Comparison of ENCODE assay signal across 30 cellular contexts in genomic region chr22:44971651-44972362, GRCh38. TPM values are rescaled to one million over a fixed set of nuclear protein-coding genes. Genes with fewer than 3 reads are reported as not detected.
DNase-seq lines count a peak whose midpoint lies in the region; ATAC-seq, FAIRE-seq and TF ChIP-seq lines count a peak whose summit lies in the region.
"Had no signal": no experiment of that assay in that cellular context is flagged by ENCODE, and none has a peak within 500 bp of the region (broad histone marks: within the 10 kb centered on the region; RNA-seq: fewer than 3 reads in every experiment).

No MANE protein-coding gene starts in this region.

- no peak for TF ChIP-seq POLR2A in H1 (IDR thresholded peaks at IDR 0.05; ENCODE audit: control extremely low read depth in 1 of 2, low read depth in 2 of 2, low read length in 2 of 2)

- peak overlapping the region; percentile 12 to 35 for H3K4me3 Mint-ChIP-seq in activated T-cell treated with anti-CD3 and anti-CD28 coated beads, Interleukin-2, amount 50 U/mL, for 72 hours
- H3K4me3 Mint-ChIP-seq in T-helper 17 cell, result peak overlapping the region; percentile 45
- H3K4me3 Mint-ChIP-seq: CD14-positive monocyte, naive B cell had no signal

- peak; percentile 30 to 52 for ATAC-seq in activated T-cell treated with anti-CD3 and anti-CD28 coated beads, Interleukin-2, amount 50 U/mL, for 72 hours (replicated peaks in 1 of 2)
- ATAC-seq in T-helper 17 cell (no peak), GM21717 (IDR thresholded peaks at IDR 0.05; ENCODE audit: unreplicated experiment) (no peak), GM21786 (IDR thresholded peaks at IDR 0.05; ENCODE audit: unreplicated experiment) (no peak)
- ATAC-seq: gastrocnemius medialis, left lung, Panc1 had no signal

- peaks cover 39 to 49% of the 10 kb centered on the region in 2 experiments for H4K20me1 ChIP-seq in H1 (replicated peaks in 1 of 2; ENCODE audit: control insufficient read depth in 1 of 2, insufficient read depth in 2 of 2, low read length in 2 of 2)

- H2BK20ac ChIP-seq in H1 (ENCODE audit: low read length), result no peak overlapping the region

- H3K4me1 ChIP-seq in H1 (replicated peaks in 1 of 4; ENCODE audit: control insufficient read depth in 3 of 4, insufficient read depth in 4 of 4, low read length in 3 of 4) (peaks cover 0 to 26% (median 9%) of the 10 kb centered on the region in 4 experiments; a peak in 6 of 7 replicates), trophoblast cell (ENCODE audit: control insufficient read depth in 1 of 2, insufficient read depth in 2 of 2, low read length in 2 of 2) (peaks cover 2 to 4% of the 10 kb centered on the region in 2 experiments)
- H3K4me1 ChIP-seq: gastrocnemius medialis, left lung, SJSA1 had no signal

- H2BK5ac ChIP-seq in H1 (ENCODE audit: low read depth, low read length) (peak overlapping the region; percentile 3; the same call in 1 of the 2 replicates), trophoblast cell (ENCODE audit: low read depth, low read length, poor library complexity) (no peak overlapping the region)

- peaks cover 0 to 52% of the 10 kb centered on the region in 2 experiments; a peak in 2 of 4 replicates for H3K79me2 ChIP-seq in H1 (ENCODE audit: control insufficient read depth in 1 of 2, insufficient read depth in 2 of 2, low read length in 2 of 2)
- no peaks in the 10 kb centered on the region for H3K79me2 ChIP-seq in trophoblast cell (ENCODE audit: control insufficient read depth, insufficient read depth, low read length, poor library complexity)

- H2BK120ac ChIP-seq in H1 (replicated peaks; ENCODE audit: low read depth, low read length), result no peak overlapping the region
- no peak overlapping the region for H2BK120ac ChIP-seq in trophoblast cell (ENCODE audit: insufficient read depth, low read length, poor library complexity)

- no peaks in the 10 kb centered on the region for H3K4me1 Mint-ChIP-seq in activated T-cell treated with anti-CD3 and anti-CD28 coated beads, Interleukin-2, amount 50 U/mL, for 72 hours (ENCODE audit: low read depth)
- H3K4me1 Mint-ChIP-seq in T-helper 17 cell, result no peaks in the 10 kb centered on the region
- H3K4me1 Mint-ChIP-seq: CD14-positive monocyte had no signal

- no peak overlapping the region for H3K23ac ChIP-seq in H1 (ENCODE audit: insufficient read length)
- no peak overlapping the region for H3K23ac ChIP-seq in trophoblast cell (ENCODE audit: low read length)

- H3K56ac ChIP-seq in H1 (replicated peaks; ENCODE audit: insufficient read length, low read depth, low read length), result no peak overlapping the region

- POLR2A ChIA-PET in H1 (lab: Charles Lee; ENCODE audit: partially characterized antibody), result interaction anchor here (0.9 to 17.9 kb wide), 11 partner anchors 8 to 119 kb away, joined by 3 to 224 read pairs (median 4); partner anchors contain the start of gene PHF21B

- H3K27ac Mint-ChIP-seq in activated T-cell treated with anti-CD3 and anti-CD28 coated beads, Interleukin-2, amount 50 U/mL, for 72 hours, result no peak overlapping the region
- H3K27ac Mint-ChIP-seq in T-helper 17 cell, result no peak overlapping the region
- H3K27ac Mint-ChIP-seq: effector memory CD8-positive, alpha-beta T cell; naive B cell had no signal

- H3K14ac ChIP-seq in H1 (ENCODE audit: insufficient read length) (no peak overlapping the region), trophoblast cell (ENCODE audit: low read length) (no peak overlapping the region)

- H3K36me3 ChIP-seq in H1 (ENCODE audit: control insufficient read depth in 2 of 4, insufficient read depth in 4 of 4, low read length in 3 of 4) (peaks cover 0 to 14% (median 5%) of the 10 kb centered on the region in 4 experiments; a peak in 4 of 8 replicates), trophoblast cell (ENCODE audit: control insufficient read depth in 1 of 2, insufficient read depth in 2 of 2, low read length in 2 of 2) (no peaks in the 10 kb centered on the region)
- H3K36me3 ChIP-seq: cardiac muscle cell, gastrocnemius medialis, left lung, ovary, SJSA1 had no signal

- H3K9me3 ChIP-seq in T-helper 17 cell (ENCODE audit: control insufficient read depth, low read length, poor library complexity, severe bottlenecking), result no peaks in the 10 kb centered on the region
- H3K9me3 ChIP-seq in H1 (ENCODE audit: insufficient read depth in 2 of 2, low read depth in 1 of 2, low read length in 1 of 2), result no peaks in the 10 kb centered on the region
- no peaks in the 10 kb centered on the region for H3K9me3 ChIP-seq in trophoblast cell (ENCODE audit: insufficient read depth, low read depth, low read length)
- H3K9me3 ChIP-seq: gastrocnemius medialis, left lung, ovary had no signal

- H2AFZ ChIP-seq in H1 (ENCODE audit: low read length) (no peak overlapping the region), trophoblast cell (ENCODE audit: insufficient read depth, low read length, poor library complexity) (no peak overlapping the region)

- FAIRE-seq in H1 (lab: Jason Lieb, UNC), result no peak

- H2BK15ac ChIP-seq in H1 (ENCODE audit: low read length), result no peak overlapping the region

- TF ChIP-seq EP300 in H1 (IDR thresholded peaks at IDR 0.05; ENCODE audit: borderline replicate concordance in 1 of 2, low read depth in 2 of 2, low read length in 2 of 2), result no peak

- no peak overlapping the region for H2AK5ac ChIP-seq in H1 (ENCODE audit: low read depth, low read length)
- H2AK5ac ChIP-seq in trophoblast cell (ENCODE audit: low read length), result no peak overlapping the region

- CTCF ChIA-PET in H1 (lab: Charles Lee; ENCODE audit: partially characterized antibody), result interaction anchor here (0.7 to 2.1 kb wide), 3 partner anchors 14 to 124 kb away, joined by 3 to 12 read pairs (median 4); no protein-coding TSS in a partner anchor

- no peaks in the 10 kb centered on the region for H3K9me3 Mint-ChIP-seq in activated T-cell treated with anti-CD3 and anti-CD28 coated beads, Interleukin-2, amount 50 U/mL, for 72 hours
- H3K9me3 Mint-ChIP-seq: CD14-positive monocyte; effector memory CD8-positive, alpha-beta T cell had no signal

- no peaks in the 10 kb centered on the region; a peak in 1 of 7 replicates for H3K27me3 ChIP-seq in H1 (replicated peaks in 1 of 4; ENCODE audit: control insufficient read depth in 3 of 4, extremely low read depth in 1 of 4, insufficient read depth in 3 of 4, low read length in 3 of 4)
- no peaks in the 10 kb centered on the region for H3K27me3 ChIP-seq in trophoblast cell (ENCODE audit: insufficient read depth, low read length)
- H3K27me3 ChIP-seq: cardiac muscle cell, ovary had no signal

- H4K12ac ChIP-seq in trophoblast cell (ENCODE audit: low read depth, low read length), result no peak overlapping the region

- H3K27ac ChIP-seq in H1 (ENCODE audit: low read depth, low read length) (no peak overlapping the region), trophoblast cell (ENCODE audit: low read depth, low read length) (no peak overlapping the region)
- H3K27ac ChIP-seq: cardiac muscle cell, coronary artery, gastrocnemius medialis, left lung, ovary, SJSA1 had no signal

- peaks cover 20% of the 10 kb centered on the region for H3K79me1 ChIP-seq in H1 (ENCODE audit: low read depth, low read length)
- no peaks in the 10 kb centered on the region for H3K79me1 ChIP-seq in trophoblast cell (ENCODE audit: low read length)

- H3K4me2 ChIP-seq in H1 (ENCODE audit: insufficient read depth in 1 of 2, low read depth in 2 of 2, low read length in 2 of 2), result no peak overlapping the region
- H3K4me2 ChIP-seq in trophoblast cell (ENCODE audit: low read length), result no peak overlapping the region
- H3K4me2 ChIP-seq: smooth muscle cell had no signal

- peaks cover 14% of the 10 kb centered on the region for H3K27me3 Mint-ChIP-seq in activated T-cell treated with anti-CD3 and anti-CD28 coated beads, Interleukin-2, amount 50 U/mL, for 72 hours (ENCODE audit: low read depth)
- peaks cover 35% of the 10 kb centered on the region for H3K27me3 Mint-ChIP-seq in T-helper 17 cell

- H4K8ac ChIP-seq in H1 (ENCODE audit: extremely low read depth, insufficient read depth, low read length) (no peak overlapping the region), trophoblast cell (ENCODE audit: low read depth, low read length) (no peak overlapping the region)

- no peak overlapping the region for H2BK12ac ChIP-seq in H1 (ENCODE audit: low read depth, low read length)
- no peak overlapping the region for H2BK12ac ChIP-seq in trophoblast cell (ENCODE audit: low read length)

- WGBS in H1 (ENCODE audit: extremely low coverage in 1 of 2, insufficient coverage in 1 of 2, insufficient read length in 1 of 2, insufficient replicate concordance in 2 of 2, low coverage in 1 of 2, low lambda C conversion rate in 2 of 2, missing lambda C conversion rate in 1 of 2), 2 experiments, result 88% methylated on average over 11 of the region's 11 CpGs; no CpG with 5 or more reads in 1 of the 2 experiments
- WGBS in trophoblast cell (ENCODE audit: extremely low coverage, insufficient coverage, insufficient read length), result no CpG with 5 or more reads among the region's 11 CpGs

- H3K9ac ChIP-seq in H1 (replicated peaks in 1 of 4; ENCODE audit: extremely low read depth in 1 of 4, low read depth in 3 of 4, low read length in 3 of 4) (no peak overlapping the region; a peak in 1 of 7 replicates), trophoblast cell (ENCODE audit: low read length) (no peak overlapping the region)

- TF ChIP-seq CTCF in H1 (IDR thresholded peaks at IDR 0.05; ENCODE audit: control extremely low read depth in 1 of 3, insufficient read depth in 1 of 3, low read depth in 1 of 3, low read length in 3 of 3), result no peak

- H3K4ac ChIP-seq in H1 (replicated peaks; ENCODE audit: insufficient read length, low read depth, low read length), result no peak overlapping the region
- H3K4ac ChIP-seq in trophoblast cell (ENCODE audit: low read depth, low read length), result no peak overlapping the region

- H3K36me3 Mint-ChIP-seq in activated T-cell treated with anti-CD3 and anti-CD28 coated beads, Interleukin-2, amount 50 U/mL, for 72 hours (ENCODE audit: insufficient read depth in 2 of 2), result no peaks in the 10 kb centered on the region
- H3K36me3 Mint-ChIP-seq in T-helper 17 cell (ENCODE audit: low read depth), result no peaks in the 10 kb centered on the region
- H3K36me3 Mint-ChIP-seq: CD14-positive monocyte, naive B cell had no signal

- no peak overlapping the region for H4K91ac ChIP-seq in H1 (replicated peaks; ENCODE audit: insufficient read length, low read length)
- H4K91ac ChIP-seq in trophoblast cell (ENCODE audit: low read depth, low read length), result no peak overlapping the region

- H3K4me3 ChIP-seq in H1 (ENCODE audit: extremely low read depth in 1 of 4, insufficient read depth in 2 of 4, low read depth in 3 of 4, low read length in 4 of 4) (no peak overlapping the region), trophoblast cell (ENCODE audit: low read depth, low read length) (no peak overlapping the region)
- H3K4me3 ChIP-seq: cardiac muscle cell, coronary artery, gastrocnemius medialis, left lung, ovary, SJSA1, smooth muscle cell had no signal

- H3K18ac ChIP-seq in H1 (ENCODE audit: extremely low read depth, low read length) (no peak overlapping the region), trophoblast cell (ENCODE audit: low read length) (no peak overlapping the region)

- H4K5ac ChIP-seq in H1 (ENCODE audit: insufficient read length, low read depth, low read length), result no peak overlapping the region

- no peaks in the 10 kb centered on the region for H3K23me2 ChIP-seq in H1 (ENCODE audit: low read depth, low read length)

- no peak for DNase-seq in activated T-cell treated with anti-CD3 and anti-CD28 coated beads, Interleukin-2, amount 50 U/mL, for 72 hours
- no peak for DNase-seq in activated T-cell treated with anti-CD3 and anti-CD28 coated beads, Interleukin-2, amount 50 U/mL, for 48 hours
- DNase-seq in T-helper 17 cell (no peak), H1 (ENCODE audit: low read depth in 1 of 2, low spot score in 2 of 2) (no peak), trophoblast cell (peak; percentile 84 to 86), SIG-M5 (lab: John Stamatoyannopoulos, UW) (no peak)
- DNase-seq: amniotic stem cell; effector memory CD8-positive, alpha-beta T cell; EL; gastrocnemius medialis; left lung; naive B cell; NCI-H1048; NCI-H187; NCI-H2171 treated with DMSO at 0.1 percent for 48 hours; NCI-H524 treated with DMSO at 0.1 percent for 48 hours; NK-92 treated with Interleukin-12 subunit alpha and Interleukin-12 subunit beta, amount 100 ng/mL, for 24 hours; ovary; retina; stimulated activated naive CD4-positive, alpha-beta T cell had no signal

- TF ChIP-seq RAD21 in H1 (IDR thresholded peaks at IDR 0.05 in 1 of 2, conservative IDR thresholded peaks at IDR 0.05 in 1 of 2; ENCODE audit: low read depth in 2 of 2, low read length in 2 of 2), result no peak

RNA-seq across cellular contexts. Expression of gene PHF21B, which starts 38.0 kb away (rescaled TPM):
- total RNA-seq in activated T-cell treated with anti-CD3 and anti-CD28 coated beads, Interleukin-2, amount 50 U/mL, for 72 hours, result under 1 TPM; 0.72 to 0.83 TPM
- total RNA-seq in T-helper 17 cell, result not detected
- total RNA-seq in H1 (2021; fragmentation: NEBNext Ultra II Directional; extraction: Animal tissue kit (Norgen Biotek cat#: 25700)), result 57.2 and 68.1 TPM in 2 replicates
- 19.3 and 24.7 TPM in 2 replicates for polyA plus RNA-seq in H1 (2011; rRNA removed)
- polyA plus RNA-seq in H1 (2011; cell fraction: cytosol; rRNA removed), result 25.0 TPM
- polyA plus RNA-seq in H1 (2011; cell fraction: nucleus; rRNA removed), result 90.7 TPM
- 21.1 to 32.7 TPM (median 27.9 TPM) in 4 replicates for polyA plus RNA-seq in H1 (2012, experiment 1 of 2)
- 6.5 TPM for polyA plus RNA-seq in H1 (2012, experiment 2 of 2)
- 18.8 TPM for polyA plus RNA-seq in H1 (2013, experiment 1 of 2)
- 14.5 TPM for polyA plus RNA-seq in H1 (2013, experiment 2 of 2)
- 41.2 and 52.3 TPM in 2 replicates for polyA minus RNA-seq in H1 (2011; rRNA and poly(A)+ RNA removed)
- 47.8 TPM for polyA minus RNA-seq in H1 (2011; cell fraction: cytosol; rRNA and poly(A)+ RNA removed)
- polyA minus RNA-seq in H1 (2011; cell fraction: nucleus; rRNA and poly(A)+ RNA removed), result 135 TPM
- polyA plus RNA-seq in trophoblast cell (2013), result 2.3 and 2.4 TPM in 2 replicates
- total RNA-seq: IMR-90, mesenteric fat pad had no signal
- polyA plus RNA-seq: CD14-positive monocyte had no signal

Comparison
In these comparisons a context has a peak if more than half of its experiments do, and no peak if none do; other contexts are left out.
1. ATAC-seq: peak in activated T-cell treated with anti-CD3 and anti-CD28 coated beads, Interleukin-2, amount 50 U/mL, for 72 hours (2 of 2); none in T-helper 17 cell (single experiment), GM21717 (single experiment) and GM21786 (single experiment).
2. DNase-seq: peak in trophoblast cell (2 of 2); none in activated T-cell treated with anti-CD3 and anti-CD28 coated beads, Interleukin-2, amount 50 U/mL, for 72 hours (0 of 2), activated T-cell treated with anti-CD3 and anti-CD28 coated beads, Interleukin-2, amount 50 U/mL, for 48 hours (0 of 2), T-helper 17 cell (0 of 3), H1 (0 of 2) and SIG-M5 (single experiment).
3. RNA of gene PHF21B, which starts 38.0 kb away (total RNA-seq): 57.2 to 68.1 TPM in H1; 0.72 to 0.83 TPM in activated T-cell treated with anti-CD3 and anti-CD28 coated beads, Interleukin-2, amount 50 U/mL, for 72 hours and not detected in T-helper 17 cell; every median in the first group is over 10 times any median in the second.